ENCODE assay signal across 8 cellular contexts in the genomic region with DNA sequence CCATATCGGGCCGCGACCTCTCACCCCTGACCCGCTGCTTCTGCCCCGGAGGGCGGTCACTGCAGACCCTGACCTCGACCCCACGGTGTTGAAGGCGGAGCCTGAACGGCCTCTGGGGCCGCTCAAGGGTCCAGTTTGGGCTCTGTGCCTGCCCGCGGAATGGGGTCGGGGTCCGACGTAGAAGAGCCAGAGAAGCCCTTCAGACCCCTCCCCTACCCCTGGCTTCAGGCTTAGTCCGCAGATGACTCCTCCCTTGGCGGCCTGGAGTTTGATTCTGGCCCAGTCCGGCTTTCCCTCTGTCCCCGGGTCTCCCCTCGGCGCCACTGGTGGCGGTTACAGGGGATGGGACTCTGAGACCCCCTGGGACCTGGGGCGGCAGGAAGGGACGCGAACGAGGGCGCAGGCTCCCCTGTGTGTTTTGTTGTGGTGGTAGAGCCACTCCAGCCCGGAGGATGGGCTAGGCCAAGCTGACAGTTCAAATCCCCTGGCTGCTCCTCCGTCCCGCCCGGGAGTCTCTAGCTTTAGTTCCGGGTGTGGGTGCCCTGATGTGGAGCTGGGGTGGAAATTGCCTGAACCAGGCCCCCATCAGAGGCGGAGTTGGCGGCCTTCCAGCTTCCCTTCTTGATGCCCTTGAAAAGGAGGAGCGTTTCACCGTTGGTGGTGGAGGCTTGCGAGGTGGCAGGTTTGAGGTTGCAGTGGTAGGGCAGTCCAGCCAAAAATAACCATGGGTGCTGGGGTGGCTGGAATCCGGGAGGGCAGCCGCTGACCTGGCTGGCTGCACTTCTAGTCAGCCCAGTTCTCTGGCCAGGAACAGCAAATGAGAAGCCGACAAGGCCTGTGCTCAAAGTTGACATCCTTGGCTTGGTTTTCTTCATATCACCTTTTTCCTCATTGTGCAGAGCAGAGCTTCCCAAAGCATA. TPM values are rescaled to one million over a fixed set of nuclear protein-coding genes. Genes with fewer than 3 reads are reported as not detected.
DNase-seq lines count a peak whose midpoint lies in the region; ATAC-seq and TF ChIP-seq lines count a peak whose summit lies in the region.

No MANE protein-coding gene starts in this region.

- intact Hi-C loops in left ventricle myocardium inferior (cut with micrococcal nuclease) = loop anchor here (10.0 kb wide), 1 partner anchor 71 kb away; a partner anchor contains a TSS
- intact Hi-C loops in psoas muscle (cut with DNase I) = no loop called here
- intact Hi-C loops in aorta (cut with DNase I) = loop anchor here (5.0 kb wide), 2 partner anchors 74 to 244 kb away; a partner anchor contains a TSS

- peaks cover 43% of the 10 kb centered on the region for H3K4me1 ChIP-seq in adipocyte (ENCODE audit: control insufficient read depth, insufficient read depth, low read length)
- peaks cover 74% of the 10 kb centered on the region for H3K4me1 ChIP-seq in left ventricle myocardium inferior
- peaks cover 39% of the 10 kb centered on the region for H3K4me1 ChIP-seq in psoas muscle
- no peaks in the 10 kb centered on the region for H3K4me1 ChIP-seq in aorta (ENCODE audit: control insufficient read depth in 1 of 2, insufficient read depth in 2 of 2, low read length in 2 of 2)

- H3K36me3 ChIP-seq in adipocyte (ENCODE audit: control insufficient read depth, insufficient read depth, low read length, severe bottlenecking) = peaks cover 22% of the 10 kb centered on the region
- peaks cover 24% of the 10 kb centered on the region for H3K36me3 ChIP-seq in left ventricle myocardium inferior
- peaks cover 10 to 30% of the 10 kb centered on the region in 2 donors for H3K36me3 ChIP-seq in psoas muscle (ENCODE audit: insufficient read depth in 1 of 2, low read depth in 1 of 2)
- H3K36me3 ChIP-seq in aorta (ENCODE audit: control insufficient read depth in 1 of 2, insufficient read depth in 2 of 2, low read length in 1 of 2) = peaks cover 0 to 4% of the 10 kb centered on the region in 2 donors

- H3K27ac ChIP-seq in left ventricle myocardium inferior (replicated peaks) (peak overlapping the region; percentile 97), psoas muscle (peak overlapping the region; percentile 100), aorta (ENCODE audit: low read depth in 1 of 2, low read length in 2 of 2) (peak overlapping the region; percentile 68 to 81)

- ATAC-seq in HG03108 (IDR thresholded peaks at IDR 0.05; ENCODE audit: unreplicated experiment) = peak; percentile 0
- ATAC-seq in SK-N-SH treated with all-trans-retinoic acid at 6 μM for 48 hours = peak; percentile 5
- peak; percentile 32 to 62 (median 60) for ATAC-seq in psoas muscle
- ATAC-seq in aorta (ENCODE audit: low FRiP score) = peak; percentile 6

- H3K27me3 ChIP-seq in adipocyte (replicated peaks; ENCODE audit: control insufficient read depth, insufficient read depth, low read length) (no peaks in the 10 kb centered on the region), left ventricle myocardium inferior (ENCODE audit: low read depth) (no peaks in the 10 kb centered on the region), psoas muscle (ENCODE audit: insufficient read depth in 3 of 3, low read length in 2 of 3) (no peaks in the 10 kb centered on the region), aorta (ENCODE audit: control insufficient read depth in 1 of 2, insufficient read depth in 2 of 2, low read length in 1 of 2) (no peaks in the 10 kb centered on the region)

- WGBS in psoas muscle, 3 donors = 0 to 1% (median 0%) methylated on average over 36 to 41 of the region's 41 CpGs
- WGBS in aorta, 2 donors = 0% methylated on average over 35 to 41 of the region's 41 CpGs

- H3K9ac ChIP-seq in adipocyte (ENCODE audit: low read length) = peak overlapping the region; percentile 100

- no peak for TF ChIP-seq CTCF in left ventricle myocardium inferior (IDR thresholded peaks at IDR 0.05; ENCODE audit: borderline replicate concordance)
- TF ChIP-seq CTCF in psoas muscle (IDR thresholded peaks at IDR 0.05) = no peak

- peak overlapping the region; percentile 99 for H3K4me3 ChIP-seq in adipocyte (ENCODE audit: low read length)
- H3K4me3 ChIP-seq in left ventricle myocardium inferior = peak overlapping the region; percentile 87
- H3K4me3 ChIP-seq in psoas muscle = peak overlapping the region; percentile 99
- H3K4me3 ChIP-seq in aorta (ENCODE audit: low read length in 2 of 2) = peak overlapping the region; percentile 66 to 70

- H3K9me3 ChIP-seq in adipocyte (ENCODE audit: control insufficient read depth, low read length) = no peaks in the 10 kb centered on the region
- no peaks in the 10 kb centered on the region for H3K9me3 ChIP-seq in left ventricle myocardium inferior (replicated peaks)
- no peaks in the 10 kb centered on the region for H3K9me3 ChIP-seq in psoas muscle
- H3K9me3 ChIP-seq in aorta (ENCODE audit: control insufficient read depth, low read length) = no peaks in the 10 kb centered on the region

- DNase-seq in EL = peak; percentile 73
- peak; percentile 83 for DNase-seq in adipocyte (ENCODE audit: low read depth)
- peak; percentile 81 for DNase-seq in left ventricle myocardium inferior
- peak; percentile 79 to 87 for DNase-seq in psoas muscle
- peak; percentile 88 to 93 for DNase-seq in aorta
- no peak for DNase-seq in hippocampal formation (lab: John Stamatoyannopoulos, UW)

TF ChIP-seq in SK-N-SH treated with all-trans-retinoic acid at 6 μM for 48 hours, 23 proteins besides CTCF, POLR2A, EP300 and RAD21:
- TF ChIP-seq CSDC2 (CRISPR knock-in tag; IDR thresholded peaks at IDR 0.05) = no peak
- no peak for TF ChIP-seq SNAI2 (CRISPR knock-in tag; IDR thresholded peaks at IDR 0.05)
- TF ChIP-seq ZNF565 (CRISPR knock-in tag; conservative IDR thresholded peaks at IDR 0.05; ENCODE audit: low read depth) = no peak

RNA-seq across cellular contexts. Expression of a gene that starts 0.6 kb away (rescaled TPM):
- total RNA-seq in left ventricle myocardium inferior (53.1 TPM), psoas muscle (10 to 100 TPM; 40.9 to 57.5 (median 46.5) TPM), aorta (10 to 100 TPM; 63.7 to 73.2 TPM)
- polyA plus RNA-seq in psoas muscle (10 to 100 TPM; 36.6 to 61.8 (median 51.6) TPM), aorta (10 to 100 TPM; 37.3 to 94.0 TPM)

Comparison
In these comparisons a context has a peak if more than half of its experiments do, and no peak if none do; other contexts are left out.
1. DNase-seq: peak in EL (single experiment), adipocyte (single experiment), left ventricle myocardium inferior (single experiment), psoas muscle (2 of 2) and aorta (2 of 2); none in hippocampal formation (0 of 2).
2. ATAC-seq: peak in every context shown above with its lines; median percentile 60 in psoas muscle; 6 in aorta; 5 in SK-N-SH treated with all-trans-retinoic acid at 6 μM for 48 hours; 0 in HG03108.
3. intact Hi-C loops: an anchor here in left ventricle myocardium inferior (10.0 kb wide) and aorta (5.0 kb wide); none called in psoas muscle.
4. Peak in every context shown above with its lines, with median percentiles within 50 percentile points of each other: H3K4me3 ChIP-seq and H3K27ac ChIP-seq.